ENCODE assay signal across 28 cellular contexts in the genomic region with DNA sequence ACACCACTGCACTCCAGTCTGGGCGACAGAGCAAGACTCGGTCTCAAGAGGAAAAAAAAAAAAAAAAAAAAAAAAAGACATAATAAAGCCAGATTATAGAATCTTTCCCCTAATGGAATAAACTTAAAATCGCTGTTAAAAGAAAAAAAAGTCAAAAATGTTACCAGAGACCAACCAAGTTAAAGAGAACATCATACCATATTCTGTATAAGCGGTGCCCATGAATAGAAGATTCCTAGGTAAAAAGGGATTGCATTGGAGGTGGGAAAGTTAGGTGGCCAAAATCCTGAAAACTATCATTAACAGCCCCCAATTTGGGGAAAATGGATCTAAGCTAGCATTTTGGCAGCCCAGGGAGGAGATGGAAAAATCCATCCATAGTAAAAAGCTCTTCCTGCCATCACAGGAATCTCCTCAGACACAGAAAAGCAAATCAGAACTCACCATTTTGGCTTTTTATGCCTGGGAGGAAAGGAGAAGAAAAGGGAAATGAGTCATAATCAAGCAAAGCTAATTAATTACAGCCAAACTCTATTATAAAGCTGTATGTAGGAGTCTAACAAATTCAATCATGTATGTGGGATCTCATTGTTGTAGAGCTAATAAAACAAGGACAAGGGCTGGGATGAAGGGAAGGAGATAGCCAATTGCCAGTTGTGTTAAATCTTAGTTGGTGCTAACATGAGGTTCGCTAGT.
"Had no signal": no experiment of that assay in that cellular context is flagged by ENCODE, and none has a peak within 500 bp of the region (broad histone marks: within the 10 kb centered on the region; RNA-seq: fewer than 3 reads in every experiment).

No MANE protein-coding gene starts in this region.

- H3K4me3 ChIP-seq: adrenal gland, breast epithelium, SJCRH30 had no signal

- H3K9me3 ChIP-seq: adrenal gland, breast epithelium, SJCRH30 had no signal

- H3K4me1 Mint-ChIP-seq: activated naive CD8-positive, alpha-beta T cell treated with anti-CD3 and anti-CD28 coated beads, Interleukin-2, amount 10 ng/mL, durations not matched to agents 7 days and 5 days had no signal

- ATAC-seq: activated CD8-positive, alpha-beta T cell treated with anti-CD3 and anti-CD28 coated beads, Interleukin-2, amount 10 ng/mL, durations not matched to agents 7 days and 5 days; Panc1; SK-N-SH treated with all-trans-retinoic acid at 6 μM for 48 hours had no signal

- H3K27me3 Mint-ChIP-seq: activated naive CD8-positive, alpha-beta T cell treated with anti-CD3 and anti-CD28 coated beads, Interleukin-2, amount 10 ng/mL, durations not matched to agents 7 days and 5 days had no signal

- H3K27ac Mint-ChIP-seq: activated CD8-positive, alpha-beta T cell treated with anti-CD3 and anti-CD28 coated beads, Interleukin-2, amount 10 ng/mL, durations not matched to agents 7 days and 5 days; activated naive CD8-positive, alpha-beta T cell treated with anti-CD3 and anti-CD28 coated beads, Interleukin-2, amount 10 ng/mL, durations not matched to agents 7 days and 5 days; T-helper 1 cell treated with Interleukin-12 subunit alpha and Interleukin-12 subunit beta and Interleukin-4 antibody, amounts not matched to agents 30 μg/mL and 1 μg/mL, for 36 hours had no signal

- H3K36me3 ChIP-seq: adrenal gland, breast epithelium, SJCRH30 had no signal

- H3K4me1 ChIP-seq: adrenal gland, SJCRH30 had no signal

- DNase-seq: activated CD4-positive, alpha-beta T cell treated with anti-CD3 and anti-CD28 coated beads for 48 hours; activated CD4-positive, alpha-beta T cell treated with anti-CD3 and anti-CD28 coated beads, Interleukin-2, amount 50 U/mL, for 4 hours; activated CD4-positive, CD25-positive, alpha-beta regulatory T cell treated with anti-CD3 and anti-CD28 coated beads, Interleukin-2, amount 50 U/mL, for 72 hours; activated CD8-positive, alpha-beta memory T cell treated with anti-CD3 and anti-CD28 coated beads, Interleukin-2, amount 50 U/mL, for 48 hours; activated CD8-positive, alpha-beta T cell treated with anti-CD3 and anti-CD28 coated beads, Interleukin-2, amount 10 ng/mL, durations not matched to agents 7 days and 5 days; activated naive CD4-positive, alpha-beta T cell treated with anti-CD3 and anti-CD28 coated beads, Interleukin-2, amount 50 U/mL, for 16 hours; activated naive CD8-positive, alpha-beta T cell treated with anti-CD3 and anti-CD28 coated beads, Interleukin-2, amount 10 ng/mL, durations not matched to agents 7 days and 5 days; activated T-cell treated with anti-CD3 and anti-CD28 coated beads, Interleukin-2, amount 50 U/mL, for 1 hour; adrenal gland; anterior cingulate cortex; caudate nucleus; NCI-H1092; NCI-H1417; NCI-H1930; NCI-H2107; NCI-H2171 treated with DMSO at 0.1 percent for 48 hours; NCI-H226; NCI-H526 treated with DMSO at 0.1 percent for 48 hours; NCI-H82; OCI-M1; Right ventricle myocardium superior; SJCRH30; SW 1271 had no signal

- H3K4me3 Mint-ChIP-seq: activated CD8-positive, alpha-beta T cell treated with anti-CD3 and anti-CD28 coated beads, Interleukin-2, amount 10 ng/mL, durations not matched to agents 7 days and 5 days; activated naive CD8-positive, alpha-beta T cell treated with anti-CD3 and anti-CD28 coated beads, Interleukin-2, amount 10 ng/mL, durations not matched to agents 7 days and 5 days; T-helper 1 cell treated with Interleukin-12 subunit alpha and Interleukin-12 subunit beta and Interleukin-4 antibody, amounts not matched to agents 30 μg/mL and 1 μg/mL, for 36 hours had no signal

- H3K27ac ChIP-seq: adrenal gland, breast epithelium, RWPE1, SJCRH30 had no signal

- H3K9me3 Mint-ChIP-seq: T-helper 1 cell treated with Interleukin-12 subunit alpha and Interleukin-12 subunit beta and Interleukin-4 antibody, amounts not matched to agents 30 μg/mL and 1 μg/mL, for 36 hours had no signal

- H3K27me3 ChIP-seq: adrenal gland, breast epithelium, SJCRH30 had no signal
